10 cellular contexts compared by ENCODE assay signal in genomic region chr1:14968251-14968812, GRCh38.
A peak's percentile ranks its signal among the peaks of the same experiment; 100 is the strongest.
DNase-seq lines count a peak whose midpoint lies in the region; ATAC-seq, FAIRE-seq and TF ChIP-seq lines count a peak whose summit lies in the region.
"Had no signal": no experiment of that assay in that cellular context is flagged by ENCODE, and none has a peak within 500 bp of the region (broad histone marks: within the 10 kb centered on the region; RNA-seq: fewer than 3 reads in every experiment).

No MANE protein-coding gene starts in this region.

- no peaks in the 10 kb centered on the region for H3K27me3 ChIP-seq in body of pancreas
- H3K27me3 ChIP-seq: neutrophil had no signal

- TF ChIP-seq POLR2A in H54 (IDR thresholded peaks at IDR 0.05; ENCODE audit: low read depth, low read length) (no peak), body of pancreas (IDR thresholded peaks at IDR 0.05) (no peak)

- H3K36me3 ChIP-seq in body of pancreas (replicated peaks in 1 of 2; ENCODE audit: insufficient read depth in 1 of 2, low read depth in 2 of 2): no peaks in the 10 kb centered on the region
- H3K36me3 ChIP-seq: neutrophil had no signal

- no peaks in the 10 kb centered on the region for H3K9me3 ChIP-seq in body of pancreas
- H3K9me3 ChIP-seq: neutrophil had no signal

- peaks cover under 1% of the 10 kb centered on the region for H3K9me3 Mint-ChIP-seq in stimulated activated effector memory CD8-positive, alpha-beta T cell treated with anti-CD3 and anti-CD28 coated beads, Interleukin-12 subunit alpha, Interleukin-12 subunit beta, amount 100 ng/mL, for 72 hours

- no peak for TF ChIP-seq CTCF in body of pancreas (IDR thresholded peaks at IDR 0.05)

- WGBS in body of pancreas, 2 donors: 79 to 86% methylated on average over 14 of the region's 14 CpGs

- peaks cover 16% of the 10 kb centered on the region for H3K4me1 Mint-ChIP-seq in stimulated activated effector memory CD8-positive, alpha-beta T cell treated with anti-CD3 and anti-CD28 coated beads, Interleukin-12 subunit alpha, Interleukin-12 subunit beta, amount 100 ng/mL, for 72 hours

- H3K4me3 ChIP-seq in body of pancreas (no peak overlapping the region), skeletal muscle cell (ENCODE audit: low read depth, low read length) (no peak overlapping the region)

- no peak overlapping the region for H3K4me3 Mint-ChIP-seq in stimulated activated effector memory CD8-positive, alpha-beta T cell treated with anti-CD3 and anti-CD28 coated beads, Interleukin-12 subunit alpha, Interleukin-12 subunit beta, amount 100 ng/mL, for 72 hours

- no peaks in the 10 kb centered on the region for H3K4me1 ChIP-seq in body of pancreas

- peak; percentile 62 for FAIRE-seq in H54 (lab: Jason Lieb, UNC)

- intact Hi-C loops in body of pancreas (cut with DNase I): no loop called here

- H3K27ac Mint-ChIP-seq in stimulated activated effector memory CD8-positive, alpha-beta T cell treated with anti-CD3 and anti-CD28 coated beads, Interleukin-12 subunit alpha, Interleukin-12 subunit beta, amount 100 ng/mL, for 72 hours: no peak overlapping the region

- peak; percentile 24 for ATAC-seq in body of pancreas
- ATAC-seq in GM21825 (IDR thresholded peaks at IDR 0.05; ENCODE audit: unreplicated experiment): no peak
- ATAC-seq in stimulated activated effector memory CD8-positive, alpha-beta T cell treated with anti-CD3 and anti-CD28 coated beads, Interleukin-12 subunit alpha, Interleukin-12 subunit beta, amount 100 ng/mL, for 72 hours: no peak
- ATAC-seq in activated CD4-positive, CD25-positive, alpha-beta regulatory T cell treated with anti-CD3 and anti-CD28 coated beads, Interleukin-2, amount 50 U/mL, for 24 hours: no peak

- peak; percentile 61 for DNase-seq in H54 (ENCODE audit: insufficient read length, low spot score)
- DNase-seq in body of pancreas: peak in 1 of 4 donors; percentile 22
- DNase-seq in hepatic stellate cell (ENCODE audit: low spot score): peak; percentile 89
- peak; percentile 45 for DNase-seq in skeletal muscle cell (ENCODE audit: low read depth)
- DNase-seq in NCI-H510A treated with DMSO at 0.1 percent for 48 hours (lab: John Stamatoyannopoulos, UW): no peak
- DNase-seq in stimulated activated effector memory CD8-positive, alpha-beta T cell treated with anti-CD3 and anti-CD28 coated beads, Interleukin-12 subunit alpha, Interleukin-12 subunit beta, amount 100 ng/mL, for 72 hours (ENCODE audit: low spot score in 2 of 2): no peak
- DNase-seq: MM.1S had no signal

- H3K36me3 Mint-ChIP-seq in stimulated activated effector memory CD8-positive, alpha-beta T cell treated with anti-CD3 and anti-CD28 coated beads, Interleukin-12 subunit alpha, Interleukin-12 subunit beta, amount 100 ng/mL, for 72 hours: no peaks in the 10 kb centered on the region

- peak overlapping the region in 1 of 4 donors; percentile 13 for H3K27ac ChIP-seq in body of pancreas
- H3K27ac ChIP-seq: neutrophil had no signal

Comparison
In these comparisons a context has a peak if more than half of its experiments do, and no peak if none do; other contexts are left out.
1. DNase-seq: peak in H54 (single experiment), hepatic stellate cell (single experiment) and skeletal muscle cell (single experiment); none in NCI-H510A treated with DMSO at 0.1 percent for 48 hours (single experiment) and stimulated activated effector memory CD8-positive, alpha-beta T cell treated with anti-CD3 and anti-CD28 coated beads, Interleukin-12 subunit alpha, Interleukin-12 subunit beta, amount 100 ng/mL, for 72 hours (0 of 2).